ENCODE assay signal across 19 cellular contexts in genomic region chr20:16445482-16445881, GRCh38.
"Had no signal": no experiment of that assay in that cellular context is flagged by ENCODE, and none has a peak within 500 bp of the region (broad histone marks: within the 10 kb centered on the region; RNA-seq: fewer than 3 reads in every experiment).

No MANE protein-coding gene starts in this region.

- H3K27ac ChIP-seq: gastroesophageal sphincter, left ventricle myocardium inferior, neural progenitor cell, ovary, tibial nerve had no signal

- H3K36me3 ChIP-seq: left ventricle myocardium inferior, neural progenitor cell, ovary had no signal

- DNase-seq: cerebellar nuclear complex; erythroblast; glutamatergic neuron; immature natural killer cell; left ventricle myocardium inferior; mesenchymal stem cell; midbrain; nucleus accumbens; ovary; right cardiac atrium; stimulated activated CD4-positive, alpha-beta T cell treated with anti-CD3 and anti-CD28 coated beads, Interleukin-4, amount 100 ng/mL, for 1 hour; stimulated activated CD8-positive, alpha-beta memory T cell treated with anti-CD3 and anti-CD28 coated beads, Interleukin-4, amount 100 ng/mL, for 48 hours; stimulated activated naive CD8-positive, alpha-beta T cell treated with anti-CD3 and anti-CD28 coated beads, Interleukin-15, Interleukin-2, amounts not matched to agents 100 U/mL and 50 U/mL, for 24 hours had no signal

- ATAC-seq: gastroesophageal sphincter; natural killer cell treated with Interleukin-12 subunit alpha and Interleukin-12 subunit beta and Interleukin-15 and Interleukin-18, amount 100 ng/mL, for 72 hours; right cardiac atrium; stimulated activated effector memory CD8-positive, alpha-beta T cell treated with anti-CD3 and anti-CD28 coated beads, Interleukin-12 subunit alpha, Interleukin-12 subunit beta, amount 100 ng/mL, for 72 hours; stimulated activated naive CD8-positive, alpha-beta T cell treated with anti-CD3 and anti-CD28 coated beads, Interleukin-15, Interleukin-2, amounts not matched to agents 100 U/mL and 50 U/mL, for 24 hours had no signal

- H3K9me3 ChIP-seq: gastroesophageal sphincter, left ventricle myocardium inferior, ovary, tibial nerve had no signal

- H3K4me3 ChIP-seq: gastroesophageal sphincter, left ventricle myocardium inferior, lung, neural progenitor cell, ovary, tibial nerve had no signal

- H3K4me1 ChIP-seq: neural progenitor cell had no signal

- H3K27me3 ChIP-seq: gastroesophageal sphincter, neural progenitor cell, ovary, tibial nerve had no signal
